In the genomic region with DNA sequence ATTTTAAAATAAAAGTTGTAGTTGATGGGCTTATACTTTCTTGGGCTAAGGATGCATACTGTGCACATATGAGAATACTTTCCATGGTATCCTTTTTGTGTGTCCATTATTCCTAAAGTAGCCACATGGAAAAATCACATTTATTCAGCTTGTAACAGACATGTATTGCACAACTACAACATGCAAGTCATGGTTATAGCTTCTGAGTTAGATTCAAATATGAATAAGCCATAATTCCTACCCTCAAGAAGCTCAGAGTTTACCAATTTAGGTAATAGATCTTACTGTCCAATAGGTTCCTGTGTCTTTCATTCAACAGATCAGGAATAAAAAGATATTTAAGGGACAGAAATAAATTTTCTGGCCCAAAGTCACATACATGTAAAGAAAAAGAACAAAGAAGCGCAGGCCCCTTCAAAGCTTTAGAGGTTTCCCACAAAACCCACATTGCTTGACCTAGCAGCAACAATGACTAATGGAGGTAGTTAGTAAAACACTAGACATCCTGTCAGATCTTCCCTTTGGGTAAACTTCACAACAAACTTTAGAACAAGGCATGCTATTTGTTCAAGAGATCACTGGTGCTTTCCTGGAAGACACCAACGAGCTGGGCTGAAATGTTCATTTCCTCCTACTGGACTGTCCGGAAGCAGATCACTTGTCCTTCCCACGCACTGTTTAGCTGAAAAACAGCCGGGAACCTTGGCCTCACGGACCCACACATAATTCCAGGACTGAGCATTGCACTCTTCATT, we compare ENCODE assay signal across 9 cellular contexts.
DNase-seq lines count a peak whose midpoint lies in the region; ATAC-seq and FAIRE-seq lines count a peak whose summit lies in the region.
"Had no signal": no experiment of that assay in that cellular context is flagged by ENCODE, and none has a peak within 500 bp of the region (broad histone marks: within the 10 kb centered on the region; RNA-seq: fewer than 3 reads in every experiment).

No MANE protein-coding gene starts in this region.

- H3K36me3 Mint-ChIP-seq in activated CD8-positive, alpha-beta memory T cell treated with anti-CD3 and anti-CD28 coated beads, Interleukin-2, amount 10 ng/mL, durations not matched to agents 7 days and 5 days, result peaks cover 25% of the 10 kb centered on the region

- H3K4me1 Mint-ChIP-seq in activated CD8-positive, alpha-beta memory T cell treated with anti-CD3 and anti-CD28 coated beads, Interleukin-2, amount 10 ng/mL, durations not matched to agents 7 days and 5 days, result peaks cover 77% of the 10 kb centered on the region
- H3K4me1 Mint-ChIP-seq: B cell had no signal

- H3K27ac ChIP-seq in small intestine (ENCODE audit: low read depth in 1 of 2, low read length in 1 of 2), result peak overlapping the region; percentile 73 to 81

- peak; percentile 88 for ATAC-seq in activated CD8-positive, alpha-beta memory T cell treated with anti-CD3 and anti-CD28 coated beads, Interleukin-2, amount 10 ng/mL, durations not matched to agents 7 days and 5 days
- peak; percentile 66 for ATAC-seq in HG03139 (IDR thresholded peaks at IDR 0.05; ENCODE audit: unreplicated experiment)

- DNase-seq in activated CD8-positive, alpha-beta memory T cell treated with anti-CD3 and anti-CD28 coated beads, Interleukin-2, amount 10 ng/mL, durations not matched to agents 7 days and 5 days, result peak; percentile 82
- DNase-seq in activated CD8-positive, alpha-beta memory T cell treated with anti-CD3 and anti-CD28 coated beads, Interleukin-2, amount 50 U/mL, for 48 hours, result no peak
- DNase-seq in astrocyte of the hippocampus (ENCODE audit: low read depth, low spot score) (peak; percentile 65), small intestine (peak; percentile 59), NCI-H748 (lab: John Stamatoyannopoulos, UW; ENCODE audit: unreplicated experiment) (no peak), NCI-H1436 treated with DMSO at 0.1 percent for 48 hours (lab: John Stamatoyannopoulos, UW) (no peak), SW 1271 (lab: John Stamatoyannopoulos, UW) (no peak)

- no peaks in the 10 kb centered on the region for H3K9me3 ChIP-seq in small intestine (ENCODE audit: control insufficient read depth, low read depth)

- H3K27me3 Mint-ChIP-seq in activated CD8-positive, alpha-beta memory T cell treated with anti-CD3 and anti-CD28 coated beads, Interleukin-2, amount 10 ng/mL, durations not matched to agents 7 days and 5 days, result no peaks in the 10 kb centered on the region
- H3K27me3 Mint-ChIP-seq: B cell had no signal

- H3K4me3 Mint-ChIP-seq in activated CD8-positive, alpha-beta memory T cell treated with anti-CD3 and anti-CD28 coated beads, Interleukin-2, amount 10 ng/mL, durations not matched to agents 7 days and 5 days, result peak overlapping the region; percentile 56
- H3K4me3 Mint-ChIP-seq: B cell had no signal

- H3K4me1 ChIP-seq in small intestine (ENCODE audit: control insufficient read depth in 2 of 2, insufficient read depth in 1 of 2, low read depth in 1 of 2, low read length in 1 of 2), result peaks cover 10 to 13% of the 10 kb centered on the region in 2 donors

- H3K36me3 ChIP-seq in small intestine (ENCODE audit: control insufficient read depth in 2 of 2, insufficient read depth in 2 of 2, low read length in 2 of 2), result no peaks in the 10 kb centered on the region

- H3K4me3 ChIP-seq in small intestine (ENCODE audit: low read depth in 1 of 2, low read length in 2 of 2), result no peak overlapping the region

- no peak for FAIRE-seq in small intestine (lab: Jason Lieb, UNC)

- no peaks in the 10 kb centered on the region for H3K27me3 ChIP-seq in small intestine (ENCODE audit: control insufficient read depth in 2 of 2, insufficient read depth in 2 of 2, low read length in 2 of 2)

- peaks cover 2% of the 10 kb centered on the region for H3K9me3 Mint-ChIP-seq in activated CD8-positive, alpha-beta memory T cell treated with anti-CD3 and anti-CD28 coated beads, Interleukin-2, amount 10 ng/mL, durations not matched to agents 7 days and 5 days (ENCODE audit: low read depth)

- 16 to 32% (median 31%) methylated on average over 6 of the region's 6 CpGs for WGBS in small intestine, 3 donors

- CTCF ChIA-PET in activated CD8-positive, alpha-beta memory T cell treated with anti-CD3 and anti-CD28 coated beads, Interleukin-2, amount 10 ng/mL, durations not matched to agents 7 days and 5 days (lab: Charles Lee), result interaction anchor here (0.6 to 2.4 kb wide), 8 partner anchors 17 to 240 kb away, joined by 3 to 11 read pairs (median 4); a partner anchor contains a TSS

- H3K27ac Mint-ChIP-seq in activated CD8-positive, alpha-beta memory T cell treated with anti-CD3 and anti-CD28 coated beads, Interleukin-2, amount 10 ng/mL, durations not matched to agents 7 days and 5 days, result peak overlapping the region; percentile 85
- H3K27ac Mint-ChIP-seq: B cell had no signal

Comparison
In these comparisons a context has a peak if more than half of its experiments do, and no peak if none do; other contexts are left out.
1. DNase-seq: peak in activated CD8-positive, alpha-beta memory T cell treated with anti-CD3 and anti-CD28 coated beads, Interleukin-2, amount 10 ng/mL, durations not matched to agents 7 days and 5 days (single experiment), astrocyte of the hippocampus (single experiment) and small intestine (single experiment); none in activated CD8-positive, alpha-beta memory T cell treated with anti-CD3 and anti-CD28 coated beads, Interleukin-2, amount 50 U/mL, for 48 hours (single experiment), NCI-H748 (single experiment), NCI-H1436 treated with DMSO at 0.1 percent for 48 hours (single experiment) and SW 1271 (0 of 2).